In the genomic region with DNA sequence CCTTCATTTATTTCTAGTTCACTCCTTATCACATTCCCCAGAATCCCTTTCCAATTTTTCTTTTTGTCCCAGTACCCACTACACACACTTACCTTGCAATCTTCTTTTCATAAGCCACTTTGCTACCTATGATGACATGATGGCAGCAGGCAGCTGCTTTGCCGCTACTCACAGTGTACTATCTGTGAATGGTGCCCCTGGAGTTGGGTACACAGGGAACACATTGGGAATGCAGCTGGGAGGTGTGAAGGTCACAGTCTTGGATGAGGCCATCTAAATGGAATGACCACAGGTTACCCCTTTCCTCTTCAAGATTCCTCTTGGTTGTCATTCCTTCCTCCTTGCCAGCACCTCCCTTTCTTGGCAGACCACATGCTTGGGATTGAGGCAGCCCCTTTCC, we compare ENCODE assay signal across 12 cellular contexts. TPM values are rescaled to one million over a fixed set of nuclear protein-coding genes. Genes with fewer than 3 reads are reported as not detected.
A peak's percentile ranks its signal among the peaks of the same experiment; 100 is the strongest.
DNase-seq lines count a peak whose midpoint lies in the region; ATAC-seq lines count a peak whose summit lies in the region.
"Had no signal": no experiment of that assay in that cellular context is flagged by ENCODE, and none has a peak within 500 bp of the region (broad histone marks: within the 10 kb centered on the region; RNA-seq: fewer than 3 reads in every experiment).

No MANE protein-coding gene starts in this region.

- intact Hi-C loops in activated T-helper 2 cell treated with anti-CD3 and anti-CD28 coated beads, Interferon-gamma antibody, Interleukin-2, Interleukin-4, amounts not matched to agents 10 μg/mL and 5 μg/mL and 100 μg/mL, durations not matched to agents 14 hours and 24 hours and 36 hours (cut with micrococcal nuclease) = no loop called here
- intact Hi-C loops in posterior cingulate gyrus (cut with DNase I) = no loop called here

- H3K27ac Mint-ChIP-seq in stimulated activated naive CD8-positive, alpha-beta T cell treated with anti-CD3 and anti-CD28 coated beads, Interleukin-15, Interleukin-2, amounts not matched to agents 100 ng/mL and 50 ng/mL, for 24 hours = peak overlapping the region; percentile 69
- peak overlapping the region; percentile 75 for H3K27ac Mint-ChIP-seq in activated T-helper 2 cell treated with anti-CD3 and anti-CD28 coated beads, Interferon-gamma antibody, Interleukin-2, Interleukin-4, amounts not matched to agents 10 μg/mL and 5 μg/mL and 100 μg/mL, durations not matched to agents 14 hours and 24 hours and 36 hours

- H3K4me1 Mint-ChIP-seq in stimulated activated naive CD8-positive, alpha-beta T cell treated with anti-CD3 and anti-CD28 coated beads, Interleukin-15, Interleukin-2, amounts not matched to agents 100 ng/mL and 50 ng/mL, for 24 hours (ENCODE audit: low read depth) = peaks cover 16% of the 10 kb centered on the region
- peaks cover 16% of the 10 kb centered on the region for H3K4me1 Mint-ChIP-seq in activated T-helper 2 cell treated with anti-CD3 and anti-CD28 coated beads, Interferon-gamma antibody, Interleukin-2, Interleukin-4, amounts not matched to agents 10 μg/mL and 5 μg/mL and 100 μg/mL, durations not matched to agents 14 hours and 24 hours and 36 hours (ENCODE audit: low read depth)

- no peaks in the 10 kb centered on the region for H3K36me3 Mint-ChIP-seq in stimulated activated naive CD8-positive, alpha-beta T cell treated with anti-CD3 and anti-CD28 coated beads, Interleukin-15, Interleukin-2, amounts not matched to agents 100 ng/mL and 50 ng/mL, for 24 hours (ENCODE audit: low read depth)
- no peaks in the 10 kb centered on the region for H3K36me3 Mint-ChIP-seq in activated T-helper 2 cell treated with anti-CD3 and anti-CD28 coated beads, Interferon-gamma antibody, Interleukin-2, Interleukin-4, amounts not matched to agents 10 μg/mL and 5 μg/mL and 100 μg/mL, durations not matched to agents 14 hours and 24 hours and 36 hours (ENCODE audit: low read depth)

- no peaks in the 10 kb centered on the region for H3K9me3 Mint-ChIP-seq in stimulated activated naive CD8-positive, alpha-beta T cell treated with anti-CD3 and anti-CD28 coated beads, Interleukin-15, Interleukin-2, amounts not matched to agents 100 ng/mL and 50 ng/mL, for 24 hours
- H3K9me3 Mint-ChIP-seq in activated T-helper 2 cell treated with anti-CD3 and anti-CD28 coated beads, Interferon-gamma antibody, Interleukin-2, Interleukin-4, amounts not matched to agents 10 μg/mL and 5 μg/mL and 100 μg/mL, durations not matched to agents 14 hours and 24 hours and 36 hours = no peaks in the 10 kb centered on the region

- peak overlapping the region; percentile 14 for H3K4me3 Mint-ChIP-seq in stimulated activated naive CD8-positive, alpha-beta T cell treated with anti-CD3 and anti-CD28 coated beads, Interleukin-15, Interleukin-2, amounts not matched to agents 100 ng/mL and 50 ng/mL, for 24 hours
- H3K4me3 Mint-ChIP-seq in activated T-helper 2 cell treated with anti-CD3 and anti-CD28 coated beads, Interferon-gamma antibody, Interleukin-2, Interleukin-4, amounts not matched to agents 10 μg/mL and 5 μg/mL and 100 μg/mL, durations not matched to agents 14 hours and 24 hours and 36 hours (ENCODE audit: low read depth) = peak overlapping the region; percentile 31

- ATAC-seq in stimulated activated naive CD8-positive, alpha-beta T cell treated with anti-CD3 and anti-CD28 coated beads, Interleukin-15, Interleukin-2, amounts not matched to agents 100 U/mL and 50 U/mL, for 24 hours = no peak
- peak; percentile 10 for ATAC-seq in HG02759 (IDR thresholded peaks at IDR 0.05; ENCODE audit: unreplicated experiment)

- no peaks in the 10 kb centered on the region for H3K27me3 Mint-ChIP-seq in stimulated activated naive CD8-positive, alpha-beta T cell treated with anti-CD3 and anti-CD28 coated beads, Interleukin-15, Interleukin-2, amounts not matched to agents 100 ng/mL and 50 ng/mL, for 24 hours
- H3K27me3 Mint-ChIP-seq in activated T-helper 2 cell treated with anti-CD3 and anti-CD28 coated beads, Interferon-gamma antibody, Interleukin-2, Interleukin-4, amounts not matched to agents 10 μg/mL and 5 μg/mL and 100 μg/mL, durations not matched to agents 14 hours and 24 hours and 36 hours (ENCODE audit: low read depth) = no peaks in the 10 kb centered on the region

- DNase-seq in stimulated activated naive CD8-positive, alpha-beta T cell treated with anti-CD3 and anti-CD28 coated beads, Interleukin-15, Interleukin-2, amounts not matched to agents 100 U/mL and 50 U/mL, for 24 hours = no peak
- no peak for DNase-seq in activated T-helper 2 cell treated with anti-CD3 and anti-CD28 coated beads, Interferon-gamma antibody, Interleukin-2, Interleukin-4, amounts not matched to agents 10 μg/mL and 5 μg/mL and 100 μg/mL, durations not matched to agents 14 hours and 24 hours and 36 hours (ENCODE audit: low spot score)
- no peak for DNase-seq in Kasumi-1 (lab: John Stamatoyannopoulos, UW)
- no peak for DNase-seq in posterior cingulate gyrus
- DNase-seq in NCI-H2196 treated with DMSO at 0.1 percent for 48 hours (lab: John Stamatoyannopoulos, UW; ENCODE audit: unreplicated experiment) = no peak
- DNase-seq in NCI-H2107 (lab: John Stamatoyannopoulos, UW) = no peak
- DNase-seq: foreskin melanocyte; Peyer's patch; stimulated activated CD4-positive, alpha-beta T cell treated with anti-CD3 and anti-CD28 coated beads, Interleukin-4, amount 100 ng/mL, for 24 hours; stomach had no signal

RNA-seq across cellular contexts. Expression of a gene that starts 20.8 kb away (rescaled TPM):
- total RNA-seq in activated T-helper 2 cell treated with anti-CD3 and anti-CD28 coated beads, Interferon-gamma antibody, Interleukin-2, Interleukin-4, amounts not matched to agents 10 μg/mL and 5 μg/mL and 100 μg/mL, durations not matched to agents 14 hours and 24 hours and 36 hours = 39.9 and 44.0 TPM in 2 replicates
